35 cellular contexts compared by ENCODE assay signal in the genomic region with DNA sequence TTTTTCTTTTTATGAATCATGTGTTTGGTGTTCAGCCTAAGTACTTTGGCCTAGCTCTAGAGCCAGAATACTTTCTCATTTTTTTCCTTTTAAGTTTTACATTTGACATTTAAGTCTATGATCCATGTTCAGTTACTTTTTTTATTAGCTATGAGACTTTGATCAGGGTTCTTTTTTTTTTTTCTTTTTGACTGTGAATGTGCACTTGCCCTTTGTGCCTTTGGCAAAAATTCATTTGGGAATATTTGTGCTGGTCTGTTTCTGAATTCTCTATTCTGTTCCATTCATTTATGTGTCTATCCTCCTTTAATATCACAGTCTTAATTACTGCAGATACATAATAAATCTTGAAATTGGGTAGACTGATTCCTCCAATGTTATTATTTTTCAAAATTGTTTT.
"Had no signal": no experiment of that assay in that cellular context is flagged by ENCODE, and none has a peak within 500 bp of the region (broad histone marks: within the 10 kb centered on the region; RNA-seq: fewer than 3 reads in every experiment).

No MANE protein-coding gene starts in this region.

- H3K27me3 ChIP-seq: MG63 had no signal

- H3K9me3 ChIP-seq: MG63 had no signal

- H3K36me3 ChIP-seq: MG63 had no signal

- H3K4me3 ChIP-seq: MG63 had no signal

- DNase-seq: Karpas-422, Kasumi-1, MG63, MM.1S, MV-4-11, NCI-H1048, NCI-H1092, NCI-H1092 treated with DMSO at 0.1 percent for 48 hours, NCI-H1105, NCI-H1105 treated with DMSO at 0.1 percent for 48 hours, NCI-H1417, NCI-H1417 treated with DMSO at 0.1 percent for 48 hours, NCI-H1436, NCI-H1436 treated with DMSO at 0.1 percent for 48 hours, NCI-H146, NCI-H1694, NCI-H1694 treated with DMSO at 0.1 percent for 48 hours, NCI-H187, NCI-H187 treated with DMSO at 0.1 percent for 48 hours, NCI-H1930, NCI-H2029, NCI-H2029 treated with DMSO at 0.1 percent for 48 hours, NCI-H2081, NCI-H2081 treated with DMSO at 0.1 percent for 48 hours, NCI-H2107, NCI-H2171, NCI-H2171 treated with DMSO at 0.1 percent for 48 hours, NCI-H2227 treated with DMSO at 0.1 percent for 48 hours, NCI-H226, NCI-H345, NCI-H446, NCI-H446 treated with DMSO at 0.1 percent for 48 hours, NCI-H510A, NCI-H510A treated with DMSO at 0.1 percent for 48 hours, NCI-H524 had no signal
